Comparison of ENCODE assay signal across 1 cellular context in the genomic region with DNA sequence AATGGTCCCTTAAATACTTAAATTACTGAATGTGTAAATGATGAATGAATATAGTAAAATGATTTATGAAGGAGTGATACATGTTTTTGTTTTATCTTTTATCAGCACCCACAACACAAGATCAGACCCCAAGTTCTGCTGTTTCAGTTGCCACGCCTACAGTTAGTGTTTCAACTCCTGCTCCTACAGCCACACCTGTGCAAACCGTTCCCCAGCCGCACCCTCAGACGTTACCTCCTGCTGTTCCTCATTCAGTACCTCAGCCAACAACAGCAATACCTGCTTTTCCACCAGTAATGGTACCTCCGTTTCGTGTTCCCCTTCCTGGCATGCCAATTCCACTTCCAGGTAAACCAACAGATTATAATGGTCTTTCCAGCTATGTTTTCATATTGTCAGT.
TF ChIP-seq lines count a peak whose summit lies in the region.

No MANE protein-coding gene starts in this region.

TF ChIP-seq in IMR-90, 13 proteins besides CTCF, POLR2A, EP300 and RAD21 (continued from another document):
- TF ChIP-seq RCOR1 (IDR thresholded peaks at IDR 0.05; ENCODE audit: insufficient replicate concordance, low read length) (no peak), BHLHE40 (IDR thresholded peaks at IDR 0.05; ENCODE audit: low read depth, low read length) (no peak)
TF ChIP-seq in IMR-90: peak in this region for 0.
